Comparison of ENCODE assay signal across 7 cellular contexts in genomic region chr13:69935043-69935442, GRCh38.
DNase-seq lines count a peak whose midpoint lies in the region; ATAC-seq and TF ChIP-seq lines count a peak whose summit lies in the region.

No MANE protein-coding gene starts in this region.

- no peaks in the 10 kb centered on the region for H3K9me3 ChIP-seq in PC-9 (ENCODE audit: insufficient read depth, low read depth)

- no peaks in the 10 kb centered on the region for H3F3A ChIP-seq in PC-9 (ENCODE audit: insufficient read depth, low read depth)

- H3K27me3 ChIP-seq in PC-9 (ENCODE audit: insufficient read depth, low read depth), result no peaks in the 10 kb centered on the region

- H3K4me1 ChIP-seq in PC-9 (replicated peaks; ENCODE audit: insufficient read depth), result no peaks in the 10 kb centered on the region

- H3K4me2 ChIP-seq in PC-9, result no peak overlapping the region

- H3K36me3 ChIP-seq in PC-9 (ENCODE audit: low read depth), result no peaks in the 10 kb centered on the region

- no TSS peak for BruUV-seq in PC-9 (replicated peaks; lab: Mats Ljungman, UMichigan)

- CTCF ChIA-PET in PC-9 (lab: Charles Lee), result no interaction called here

- ATAC-seq in GM18867 (IDR thresholded peaks at IDR 0.05; ENCODE audit: unreplicated experiment) (peak; percentile 100), HG02943 (IDR thresholded peaks at IDR 0.05; ENCODE audit: low read depth, unreplicated experiment) (peak; percentile 87)

- no peak overlapping the region for H3K27ac Mint-ChIP-seq in mesothelial cell of epicardium

- H3K36me3 Mint-ChIP-seq in mesothelial cell of epicardium, result no peaks in the 10 kb centered on the region

- H3K9me3 Mint-ChIP-seq in mesothelial cell of epicardium, result peaks cover 3% of the 10 kb centered on the region

- no peaks in the 10 kb centered on the region for H3K4me1 Mint-ChIP-seq in mesothelial cell of epicardium

- H3K4me3 ChIP-seq in PC-9, result no peak overlapping the region

- POLR2A ChIA-PET in PC-9 (lab: Charles Lee; ENCODE audit: unreplicated experiment), result no interaction called here

- DNase-seq in PC-9, result peak; percentile 1 to 39
- DNase-seq in mesothelial cell of epicardium (ENCODE audit: low spot score in 2 of 2, unreplicated experiment in 2 of 2), result no peak
- no peak for DNase-seq in T-helper 9 cell
- no peak for DNase-seq in COLO668 (lab: John Stamatoyannopoulos, UW; ENCODE audit: unreplicated experiment)
- DNase-seq in HuH-7 (ENCODE audit: low spot score), result no peak

- H3K79me2 ChIP-seq in PC-9 (ENCODE audit: low read depth), result no peaks in the 10 kb centered on the region

- peaks cover 2% of the 10 kb centered on the region for H3K27me3 Mint-ChIP-seq in mesothelial cell of epicardium (ENCODE audit: low read depth)

- H3K4me3 Mint-ChIP-seq in mesothelial cell of epicardium, result no peak overlapping the region

- intact Hi-C loops in PC-9 (cut with micrococcal nuclease; ENCODE audit: unreplicated experiment), result no loop called here

- no peak overlapping the region for H2AFZ ChIP-seq in PC-9

- H3K9me2 ChIP-seq in PC-9 (ENCODE audit: insufficient read depth), result no peaks in the 10 kb centered on the region

- peaks cover 4% of the 10 kb centered on the region; the same call in 1 of the 2 replicates for H4K20me1 ChIP-seq in PC-9 (ENCODE audit: insufficient read depth)

- TF ChIP-seq CTCF in PC-9 (conservative IDR thresholded peaks at IDR 0.05), result peak; percentile 58
- TF ChIP-seq CTCF in mesothelial cell of epicardium (IDR thresholded peaks at IDR 0.05; ENCODE audit: unreplicated experiment), result peak; percentile 69

- no peak overlapping the region for H3K27ac ChIP-seq in PC-9

Comparison
In these comparisons a context has a peak if more than half of its experiments do, and no peak if none do; other contexts are left out.
1. DNase-seq: peak in PC-9 (2 of 2); none in mesothelial cell of epicardium (0 of 2), T-helper 9 cell (single experiment), COLO668 (single experiment) and HuH-7 (single experiment).